Comparison of ENCODE assay signal across 1 cellular context in the genomic region with DNA sequence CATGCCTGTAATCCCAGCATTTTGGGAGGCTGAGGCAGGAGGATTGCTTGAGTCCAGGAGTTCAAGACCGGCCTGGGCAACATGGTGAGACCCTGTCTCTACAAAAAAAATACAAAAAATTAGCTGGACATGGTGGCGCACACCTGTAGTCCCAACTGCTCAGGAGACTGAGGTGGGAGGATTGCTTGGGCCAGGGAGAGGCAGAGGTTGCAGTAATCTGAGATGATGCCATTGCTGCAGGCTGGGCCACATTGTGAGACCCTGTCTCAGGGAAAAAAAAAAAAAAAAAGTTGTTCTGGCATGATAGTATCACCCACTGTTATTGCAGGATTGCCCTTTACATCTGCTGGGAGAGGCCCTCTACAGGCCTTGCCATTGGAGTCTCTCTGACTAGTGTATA.
A peak's percentile ranks its signal among the peaks of the same experiment; 100 is the strongest.
TF ChIP-seq lines count a peak whose summit lies in the region.

No MANE protein-coding gene starts in this region.

TF ChIP-seq in HEK293, 187 proteins besides CTCF, POLR2A, EP300 and RAD21 (continued from another document):
- TF ChIP-seq, protein P1, sequence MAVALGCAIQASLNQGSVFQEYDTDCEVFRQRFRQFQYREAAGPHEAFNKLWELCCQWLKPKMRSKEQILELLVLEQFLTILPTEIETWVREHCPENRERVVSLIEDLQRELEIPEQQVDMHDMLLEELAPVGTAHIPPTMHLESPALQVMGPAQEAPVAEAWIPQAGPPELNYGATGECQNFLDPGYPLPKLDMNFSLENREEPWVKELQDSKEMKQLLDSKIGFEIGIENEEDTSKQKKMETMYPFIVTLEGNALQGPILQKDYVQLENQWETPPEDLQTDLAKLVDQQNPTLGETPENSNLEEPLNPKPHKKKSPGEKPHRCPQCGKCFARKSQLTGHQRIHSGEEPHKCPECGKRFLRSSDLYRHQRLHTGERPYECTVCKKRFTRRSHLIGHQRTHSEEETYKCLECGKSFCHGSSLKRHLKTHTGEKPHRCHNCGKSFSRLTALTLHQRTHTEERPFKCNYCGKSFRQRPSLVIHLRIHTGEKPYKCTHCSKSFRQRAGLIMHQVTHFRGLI (tag by site-specific recombination; IDR thresholded peaks at IDR 0.05): no peak
- no peak for TF ChIP-seq ZNF223 (tag by site-specific recombination; IDR thresholded peaks at IDR 0.05)
- no peak for TF ChIP-seq ZEB2 (tag by site-specific recombination; IDR thresholded peaks at IDR 0.05)
- TF ChIP-seq ZNF560 (tag by site-specific recombination; IDR thresholded peaks at IDR 0.05; ENCODE audit: borderline replicate concordance): no peak
- 0 out of 2 replicates have a peak, but pooled peaks have one; percentile 15 for TF ChIP-seq PRDM10 (tag by site-specific recombination; IDR thresholded peaks at IDR 0.05)
- TF ChIP-seq ZNF600 (tag by site-specific recombination; IDR thresholded peaks at IDR 0.05): no peak
- TF ChIP-seq ZNF416 (tag by site-specific recombination; IDR thresholded peaks at IDR 0.05): no peak
- TF ChIP-seq ZFP69B (tag by site-specific recombination; IDR thresholded peaks at IDR 0.05): no peak
- no peak for TF ChIP-seq PRDM6 (tag by site-specific recombination; IDR thresholded peaks at IDR 0.05)
